Comparison of ENCODE assay signal across 8 cellular contexts in the genomic region with DNA sequence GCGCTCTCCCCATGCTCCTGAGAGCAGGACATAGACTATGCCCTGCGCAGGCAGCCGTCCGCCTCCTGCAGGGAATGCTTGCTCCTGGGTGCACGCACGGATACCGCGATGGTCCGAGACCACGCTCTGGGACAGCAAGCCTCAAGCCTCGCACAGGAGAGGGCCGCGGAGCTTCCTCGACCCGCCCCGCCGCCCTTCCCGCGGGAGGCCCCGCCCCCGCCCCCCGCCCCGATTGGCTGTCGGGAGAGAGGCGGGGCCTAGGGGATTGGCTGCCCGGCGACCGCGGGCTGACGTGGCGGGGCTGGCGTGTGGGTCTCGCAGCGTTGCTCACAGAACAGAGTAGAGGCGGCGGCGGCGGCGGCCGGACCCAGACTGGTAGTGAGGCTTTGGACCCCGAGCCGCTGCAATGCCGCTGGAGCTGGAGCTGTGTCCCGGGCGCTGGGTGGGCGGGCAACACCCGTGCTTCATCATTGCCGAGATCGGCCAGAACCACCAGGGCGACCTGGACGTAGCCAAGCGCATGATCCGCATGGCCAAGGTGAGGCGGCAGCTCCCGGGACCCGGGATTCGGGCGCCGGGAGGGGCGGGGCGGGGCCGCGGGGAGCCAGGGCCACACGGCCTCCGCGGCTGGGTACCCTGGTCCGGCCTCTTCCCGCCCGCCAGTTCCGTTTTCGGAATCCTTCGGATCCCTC. TPM values are rescaled to one million over a fixed set of nuclear protein-coding genes. Genes with fewer than 3 reads are reported as not detected.
A peak's percentile ranks its signal among the peaks of the same experiment; 100 is the strongest.
DNase-seq lines count a peak whose midpoint lies in the region; ATAC-seq and TF ChIP-seq lines count a peak whose summit lies in the region.

A gene with protein sequence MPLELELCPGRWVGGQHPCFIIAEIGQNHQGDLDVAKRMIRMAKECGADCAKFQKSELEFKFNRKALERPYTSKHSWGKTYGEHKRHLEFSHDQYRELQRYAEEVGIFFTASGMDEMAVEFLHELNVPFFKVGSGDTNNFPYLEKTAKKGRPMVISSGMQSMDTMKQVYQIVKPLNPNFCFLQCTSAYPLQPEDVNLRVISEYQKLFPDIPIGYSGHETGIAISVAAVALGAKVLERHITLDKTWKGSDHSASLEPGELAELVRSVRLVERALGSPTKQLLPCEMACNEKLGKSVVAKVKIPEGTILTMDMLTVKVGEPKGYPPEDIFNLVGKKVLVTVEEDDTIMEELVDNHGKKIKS (plus strand): TSS at position 330 of the 692 bp plus-strand sequence. CDS start 77 bp downstream, at position 407.

- no peaks in the 10 kb centered on the region for H3K27me3 ChIP-seq in spleen (replicated peaks in 1 of 7)

- intact Hi-C loops in spleen (cut with DNase I; ENCODE audit: low total_unique reads): no loop called here

- H3K4me3 ChIP-seq in spleen: peak within 1 kb of the TSS; percentile 77 to 96 (median 84)

- DNase-seq in AG09319 (ENCODE audit: extremely low read depth, low read depth) (peak; percentile 67), NCI-H446 (lab: John Stamatoyannopoulos, UW) (peak; percentile 36 to 87), inferior parietal cortex (ENCODE audit: extremely low spot score) (peak; percentile 87), spleen (peak; percentile 99)
- DNase-seq in activated CD4-positive, CD25-positive, alpha-beta regulatory T cell treated with anti-CD3 and anti-CD28 coated beads, Interleukin-2, amount 50 U/mL, for 16 hours (ENCODE audit: low read depth, low spot score): peak; percentile 79
- peak; percentile 87 for DNase-seq in central memory CD4-positive, alpha-beta T cell

- peak within 1 kb of the TSS; percentile 89 to 99 (median 97) for H3K27ac ChIP-seq in spleen

- peak; percentile 57 to 96 (median 80) for TF ChIP-seq POLR2A in spleen (IDR thresholded peaks at IDR 0.05)

- peak; percentile 97 for ATAC-seq in GM19025 (IDR thresholded peaks at IDR 0.05; ENCODE audit: low read depth, unreplicated experiment)
- peak; percentile 97 for ATAC-seq in HG03280 (IDR thresholded peaks at IDR 0.05; ENCODE audit: unreplicated experiment)

- WGBS in spleen, 5 donors: 0 to 1% (median 0%) methylated on average over 7 to 72 of the region's 72 CpGs

- TF ChIP-seq CTCF in AG09319 (IDR thresholded peaks at IDR 0.05; ENCODE audit: low read depth, low read length): no peak
- peak in 3 of 11 experiments; percentile 18 to 35 (median 33) for TF ChIP-seq CTCF in spleen (IDR thresholded peaks at IDR 0.05 in 8 of 11, conservative IDR thresholded peaks at IDR 0.05 in 3 of 11)

- H3K36me3 ChIP-seq in spleen: peaks cover 0 to 17% (median 8%) of the 10 kb centered on the region in 6 donors

- no peaks in the 10 kb centered on the region for H3K9me3 ChIP-seq in spleen

- peaks cover 6 to 46% (median 34%) of the 10 kb centered on the region in 6 donors for H3K4me1 ChIP-seq in spleen

RNA-seq across cellular contexts. Expression of the gene that starts here (rescaled TPM):
- total RNA-seq in spleen: 10 to 100 TPM; 44.2 to 87.3 (median 54.7) TPM
- 10 to 100 TPM; 30.6 to 53.1 (median 42.7) TPM for polyA plus RNA-seq in spleen

Comparison
In these comparisons a context has a peak if more than half of its experiments do, and no peak if none do; other contexts are left out.
1. Peak in every context shown above with its lines: DNase-seq, ATAC-seq, H3K4me3 ChIP-seq and H3K27ac ChIP-seq.